ENCODE assay signal across 27 cellular contexts in the genomic region with DNA sequence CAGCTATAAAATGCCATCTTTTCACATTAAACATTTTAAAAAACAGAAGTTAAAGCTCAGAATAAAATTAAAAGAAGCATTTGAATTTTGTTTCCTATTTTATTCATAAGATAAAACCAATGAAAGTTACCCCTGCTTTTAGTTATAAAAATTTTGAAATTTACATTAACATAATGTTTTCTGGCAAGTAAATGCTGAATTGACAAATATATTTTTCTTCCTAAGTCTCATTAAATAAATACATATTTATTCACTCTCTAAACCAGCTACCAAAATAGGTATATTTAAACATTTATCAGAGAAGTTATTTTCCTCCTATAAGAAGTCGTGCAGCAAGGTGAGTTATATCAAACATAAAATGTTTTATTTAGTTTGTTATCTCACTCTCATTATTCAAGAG.
"Had no signal": no experiment of that assay in that cellular context is flagged by ENCODE, and none has a peak within 500 bp of the region (broad histone marks: within the 10 kb centered on the region; RNA-seq: fewer than 3 reads in every experiment).

No MANE protein-coding gene starts in this region.

- DNase-seq: activated CD4-positive, alpha-beta memory T cell treated with anti-CD3 and anti-CD28 coated beads for 36 hours; activated CD4-positive, alpha-beta T cell treated with anti-CD3 and anti-CD28 coated beads for 36 hours; activated CD4-positive, alpha-beta T cell treated with anti-CD3 and anti-CD28 coated beads, Interleukin-2, amount 10 ng/mL, durations not matched to agents 24 days and 14 days; activated CD4-positive, CD25-positive, alpha-beta regulatory T cell; activated CD4-positive, CD25-positive, alpha-beta regulatory T cell treated with anti-CD3 and anti-CD28 coated beads, Interleukin-2, amount 50 U/mL, for 72 hours; activated CD8-positive, alpha-beta memory T cell treated with anti-CD3 and anti-CD28 coated beads, Interleukin-2, amount 10 ng/mL, durations not matched to agents 7 days and 5 days; activated CD8-positive, alpha-beta memory T cell treated with anti-CD3 and anti-CD28 coated beads, Interleukin-2, amount 50 U/mL, for 4 hours; activated CD8-positive, alpha-beta T cell treated with anti-CD3 and anti-CD28 coated beads, Interleukin-2, amount 10 ng/mL, durations not matched to agents 7 days and 5 days; activated gamma-delta T cell; activated naive CD4-positive, alpha-beta T cell treated with anti-CD3 and anti-CD28 coated beads, Interleukin-2, amount 50 U/mL, for 16 hours; activated naive CD4-positive, alpha-beta T cell treated with Interleukin-2 at 50 U/mL for 16 hours; activated T-cell treated with anti-CD3 and anti-CD28 coated beads, Interleukin-2, amount 50 U/mL, for 24 hours; activated T-cell treated with anti-CD3 and anti-CD28 coated beads, Interleukin-2, amount 50 U/mL, for 72 hours; amniotic stem cell; anterior cingulate cortex; brain microvascular endothelial cell; dorsolateral prefrontal cortex; effector memory CD4-positive, alpha-beta T cell; endodermal cell; foreskin fibroblast; heart right ventricle; T-helper 2 cell had no signal

- H3K9me3 ChIP-seq: gastroesophageal sphincter, heart right ventricle had no signal

- FAIRE-seq: astrocyte, bronchial epithelial cell had no signal

- ATAC-seq: activated CD4-positive, alpha-beta T cell treated with anti-CD3 and anti-CD28 coated beads for 36 hours; activated CD8-positive, alpha-beta memory T cell treated with anti-CD3 and anti-CD28 coated beads, Interleukin-2, amount 10 ng/mL, durations not matched to agents 7 days and 5 days; activated CD8-positive, alpha-beta T cell treated with anti-CD3 and anti-CD28 coated beads, Interleukin-2, amount 10 ng/mL, durations not matched to agents 7 days and 5 days; activated T-cell treated with anti-CD3 and anti-CD28 coated beads, Interleukin-2, amount 50 U/mL, for 72 hours; esophagus mucosa; gastroesophageal sphincter; heart right ventricle had no signal

- H3K36me3 ChIP-seq: brain microvascular endothelial cell, gastroesophageal sphincter, heart right ventricle had no signal

- H3K4me1 ChIP-seq: gastroesophageal sphincter had no signal

- H3K27ac ChIP-seq: brain microvascular endothelial cell, coronary artery, dorsolateral prefrontal cortex, gastroesophageal sphincter, heart right ventricle had no signal

- H3K27me3 ChIP-seq: brain microvascular endothelial cell, dorsolateral prefrontal cortex, gastroesophageal sphincter, heart right ventricle had no signal

- H3K4me3 ChIP-seq: coronary artery, dorsolateral prefrontal cortex, gastroesophageal sphincter, heart right ventricle had no signal
